Comparison of ENCODE assay signal across 7 cellular contexts in genomic region chr1:14853518-14853917, GRCh38.
"Had no signal": no experiment of that assay in that cellular context is flagged by ENCODE, and none has a peak within 500 bp of the region (broad histone marks: within the 10 kb centered on the region; RNA-seq: fewer than 3 reads in every experiment).

No MANE protein-coding gene starts in this region.

- DNase-seq: GM23248, GOT3, H7, HFFc6 had no signal

- H3K9ac ChIP-seq: GM23248 had no signal

- ATAC-seq: HCT116 had no signal

- H3K27ac ChIP-seq: GM23248 had no signal

- H3K9me3 ChIP-seq: HAP-1 had no signal

- FAIRE-seq: HTR-8/SVneo had no signal

- H3K4me1 ChIP-seq: HAP-1 had no signal

- H3K4me3 ChIP-seq: GM23248, HAP-1 had no signal

- H3K36me3 ChIP-seq: HAP-1 had no signal
